Comparison of ENCODE assay signal across 1 cellular context in the genomic region with DNA sequence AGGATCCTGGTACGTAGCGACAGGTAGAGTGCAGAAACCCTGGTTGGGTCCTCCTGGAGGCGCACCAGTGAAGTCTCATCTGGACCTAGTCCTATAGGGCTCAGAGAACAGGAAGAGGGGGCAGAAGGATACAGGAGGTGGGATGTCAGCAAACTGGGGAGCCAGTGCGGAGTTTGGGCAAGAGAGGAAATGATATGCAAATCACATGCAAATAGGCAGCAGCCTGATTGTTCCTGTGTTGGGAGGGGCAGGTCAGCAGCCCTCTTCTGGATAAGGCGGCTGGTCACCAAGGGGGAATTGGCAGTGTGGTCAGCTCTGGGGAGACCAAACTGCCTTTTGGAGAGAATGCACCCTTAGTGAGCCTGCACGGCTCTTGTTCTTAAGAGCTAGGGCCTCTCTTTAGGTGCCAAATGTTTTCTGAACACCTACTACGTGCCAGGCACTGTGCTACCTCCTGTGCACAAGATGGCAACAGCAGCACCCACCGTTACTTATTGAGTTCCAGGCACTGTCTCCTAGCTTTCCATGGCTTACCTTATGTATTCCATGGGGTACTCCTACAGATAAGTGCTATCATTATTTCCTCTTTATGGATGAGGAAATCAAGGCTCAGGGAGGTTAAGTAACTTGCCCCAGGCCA.
TF ChIP-seq lines count a peak whose summit lies in the region.

No MANE protein-coding gene starts in this region.

TF ChIP-seq in GM23338, 12 proteins besides CTCF, POLR2A, EP300 and RAD21 (continued from another document):
- TF ChIP-seq, protein P1, sequence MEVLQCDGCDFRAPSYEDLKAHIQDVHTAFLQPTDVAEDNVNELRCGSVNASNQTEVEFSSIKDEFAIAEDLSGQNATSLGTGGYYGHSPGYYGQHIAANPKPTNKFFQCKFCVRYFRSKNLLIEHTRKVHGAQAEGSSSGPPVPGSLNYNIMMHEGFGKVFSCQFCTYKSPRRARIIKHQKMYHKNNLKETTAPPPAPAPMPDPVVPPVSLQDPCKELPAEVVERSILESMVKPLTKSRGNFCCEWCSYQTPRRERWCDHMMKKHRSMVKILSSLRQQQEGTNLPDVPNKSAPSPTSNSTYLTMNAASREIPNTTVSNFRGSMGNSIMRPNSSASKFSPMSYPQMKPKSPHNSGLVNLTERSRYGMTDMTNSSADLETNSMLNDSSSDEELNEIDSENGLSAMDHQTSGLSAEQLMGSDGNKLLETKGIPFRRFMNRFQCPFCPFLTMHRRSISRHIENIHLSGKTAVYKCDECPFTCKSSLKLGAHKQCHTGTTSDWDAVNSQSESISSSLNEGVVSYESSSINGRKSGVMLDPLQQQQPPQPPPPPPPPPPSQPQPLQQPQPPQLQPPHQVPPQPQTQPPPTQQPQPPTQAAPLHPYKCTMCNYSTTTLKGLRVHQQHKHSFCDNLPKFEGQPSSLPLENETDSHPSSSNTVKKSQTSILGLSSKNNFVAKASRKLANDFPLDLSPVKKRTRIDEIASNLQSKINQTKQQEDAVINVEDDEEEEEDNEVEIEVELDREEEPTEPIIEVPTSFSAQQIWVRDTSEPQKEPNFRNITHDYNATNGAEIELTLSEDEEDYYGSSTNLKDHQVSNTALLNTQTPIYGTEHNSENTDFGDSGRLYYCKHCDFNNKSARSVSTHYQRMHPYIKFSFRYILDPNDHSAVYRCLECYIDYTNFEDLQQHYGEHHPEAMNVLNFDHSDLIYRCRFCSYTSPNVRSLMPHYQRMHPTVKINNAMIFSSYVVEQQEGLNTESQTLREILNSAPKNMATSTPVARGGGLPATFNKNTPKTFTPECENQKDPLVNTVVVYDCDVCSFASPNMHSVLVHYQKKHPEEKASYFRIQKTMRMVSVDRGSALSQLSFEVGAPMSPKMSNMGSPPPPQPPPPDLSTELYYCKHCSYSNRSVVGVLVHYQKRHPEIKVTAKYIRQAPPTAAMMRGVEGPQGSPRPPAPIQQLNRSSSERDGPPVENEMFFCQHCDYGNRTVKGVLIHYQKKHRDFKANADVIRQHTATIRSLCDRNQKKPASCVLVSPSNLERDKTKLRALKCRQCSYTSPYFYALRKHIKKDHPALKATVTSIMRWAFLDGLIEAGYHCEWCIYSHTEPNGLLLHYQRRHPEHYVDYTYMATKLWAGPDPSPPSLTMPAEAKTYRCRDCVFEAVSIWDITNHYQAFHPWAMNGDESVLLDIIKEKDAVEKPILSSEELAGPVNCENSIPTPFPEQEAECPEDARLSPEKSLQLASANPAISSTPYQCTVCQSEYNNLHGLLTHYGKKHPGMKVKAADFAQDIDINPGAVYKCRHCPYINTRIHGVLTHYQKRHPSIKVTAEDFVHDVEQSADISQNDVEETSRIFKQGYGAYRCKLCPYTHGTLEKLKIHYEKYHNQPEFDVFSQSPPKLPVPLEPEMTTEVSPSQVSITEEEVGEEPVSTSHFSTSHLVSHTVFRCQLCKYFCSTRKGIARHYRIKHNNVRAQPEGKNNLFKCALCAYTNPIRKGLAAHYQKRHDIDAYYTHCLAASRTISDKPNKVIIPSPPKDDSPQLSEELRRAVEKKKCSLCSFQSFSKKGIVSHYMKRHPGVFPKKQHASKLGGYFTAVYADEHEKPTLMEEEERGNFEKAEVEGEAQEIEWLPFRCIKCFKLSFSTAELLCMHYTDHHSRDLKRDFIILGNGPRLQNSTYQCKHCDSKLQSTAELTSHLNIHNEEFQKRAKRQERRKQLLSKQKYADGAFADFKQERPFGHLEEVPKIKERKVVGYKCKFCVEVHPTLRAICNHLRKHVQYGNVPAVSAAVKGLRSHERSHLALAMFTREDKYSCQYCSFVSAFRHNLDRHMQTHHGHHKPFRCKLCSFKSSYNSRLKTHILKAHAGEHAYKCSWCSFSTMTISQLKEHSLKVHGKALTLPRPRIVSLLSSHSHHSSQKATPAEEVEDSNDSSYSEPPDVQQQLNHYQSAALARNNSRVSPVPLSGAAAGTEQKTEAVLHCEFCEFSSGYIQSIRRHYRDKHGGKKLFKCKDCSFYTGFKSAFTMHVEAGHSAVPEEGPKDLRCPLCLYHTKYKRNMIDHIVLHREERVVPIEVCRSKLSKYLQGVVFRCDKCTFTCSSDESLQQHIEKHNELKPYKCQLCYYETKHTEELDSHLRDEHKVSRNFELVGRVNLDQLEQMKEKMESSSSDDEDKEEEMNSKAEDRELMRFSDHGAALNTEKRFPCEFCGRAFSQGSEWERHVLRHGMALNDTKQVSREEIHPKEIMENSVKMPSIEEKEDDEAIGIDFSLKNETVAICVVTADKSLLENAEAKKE (CRISPR knock-in tag; IDR thresholded peaks at IDR 0.05) = no peak
- TF ChIP-seq NANOG (IDR thresholded peaks at IDR 0.05; ENCODE audit: borderline replicate concordance) (no peak), JUNB (IDR thresholded peaks at IDR 0.05; ENCODE audit: unreplicated experiment) (no peak)
TF ChIP-seq in GM23338: peak in this region for 0.
